In the genomic region with DNA sequence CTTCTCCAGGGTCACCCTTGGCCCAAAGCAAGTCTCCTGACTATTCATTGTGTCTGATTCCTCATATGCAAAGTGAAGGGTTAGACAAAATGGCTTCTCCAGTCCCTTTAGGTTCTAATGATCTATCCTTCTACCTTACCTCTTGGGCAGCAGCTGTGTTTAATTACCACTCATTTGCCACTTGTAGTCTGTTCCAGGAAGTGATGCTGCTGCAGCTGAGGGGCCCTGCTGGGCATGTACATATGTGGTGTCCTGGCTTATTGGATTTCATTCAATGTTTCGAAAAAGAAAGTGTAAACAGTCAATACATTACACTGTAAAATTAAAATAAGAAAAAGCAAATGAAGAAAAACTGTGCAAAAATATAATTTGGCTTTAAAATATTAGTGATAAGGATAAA, we compare ENCODE assay signal across 12 cellular contexts. TPM values are rescaled to one million over a fixed set of nuclear protein-coding genes. Genes with fewer than 3 reads are reported as not detected.
DNase-seq lines count a peak whose midpoint lies in the region; ATAC-seq, FAIRE-seq and TF ChIP-seq lines count a peak whose summit lies in the region.
"Had no signal": no experiment of that assay in that cellular context is flagged by ENCODE, and none has a peak within 500 bp of the region (broad histone marks: within the 10 kb centered on the region; RNA-seq: fewer than 3 reads in every experiment).

No MANE protein-coding gene starts in this region.

- H3K27me3 ChIP-seq in endothelial cell of umbilical vein (ENCODE audit: control insufficient read depth in 2 of 2, insufficient read depth in 2 of 2, low read length in 2 of 2) = no peaks in the 10 kb centered on the region
- H3K27me3 ChIP-seq in effector memory CD4-positive, alpha-beta T cell (replicated peaks; ENCODE audit: control insufficient read depth, insufficient read depth, low read length, poor library complexity, severe bottlenecking) = no peaks in the 10 kb centered on the region

- intact Hi-C loops in endothelial cell of umbilical vein (cut with micrococcal nuclease) = no loop called here

- no peaks in the 10 kb centered on the region for H3K4me1 ChIP-seq in endothelial cell of umbilical vein (ENCODE audit: control insufficient read depth, extremely low read depth, insufficient read depth, low read length)
- H3K4me1 ChIP-seq in effector memory CD4-positive, alpha-beta T cell (ENCODE audit: control insufficient read depth, insufficient read depth, low read length, poor library complexity, severe bottlenecking) = no peaks in the 10 kb centered on the region
- H3K4me1 ChIP-seq: prostate gland had no signal

- DNase-seq in LHCN-M2 (ENCODE audit: low read depth) (peak; percentile 77), NCI-H345 treated with DMSO at 0.1 percent for 48 hours (lab: John Stamatoyannopoulos, UW; ENCODE audit: unreplicated experiment) (peak; percentile 94), endothelial cell of umbilical vein (ENCODE audit: low read depth, low spot score) (no peak), coronary artery (ENCODE audit: low spot score) (no peak), UCSD-AML1 (lab: John Stamatoyannopoulos, UW; ENCODE audit: unreplicated experiment) (no peak), SIG-M5 treated with dmso at 0.1 percent for 504 hours (lab: John Stamatoyannopoulos, UW; ENCODE audit: unreplicated experiment) (no peak)
- DNase-seq in effector memory CD4-positive, alpha-beta T cell = no peak
- DNase-seq: activated naive CD8-positive, alpha-beta T cell treated with anti-CD3 and anti-CD28 coated beads, Interleukin-2, amount 10 ng/mL, durations not matched to agents 7 days and 5 days; MV-4-11; substantia nigra had no signal

- no peaks in the 10 kb centered on the region for H3K36me3 ChIP-seq in endothelial cell of umbilical vein (ENCODE audit: control insufficient read depth in 2 of 2, extremely low read depth in 1 of 2, insufficient read depth in 2 of 2, low read length in 2 of 2)
- H3K36me3 ChIP-seq in effector memory CD4-positive, alpha-beta T cell (ENCODE audit: control insufficient read depth, insufficient read depth, low read length) = no peaks in the 10 kb centered on the region
- H3K36me3 ChIP-seq: prostate gland had no signal

- dilution Hi-C loops in endothelial cell of umbilical vein (cut with MboI; ENCODE audit: extremely low pct_ligation_motif_present, low sequenced_read_pairs) = no loop called here

- no peak for TF ChIP-seq POLR2A in endothelial cell of umbilical vein (IDR thresholded peaks at IDR 0.05; ENCODE audit: low read depth, low read length)

- H3K79me2 ChIP-seq in endothelial cell of umbilical vein (ENCODE audit: control insufficient read depth, insufficient read depth, low read length) = no peaks in the 10 kb centered on the region

- H3K9ac ChIP-seq in endothelial cell of umbilical vein (replicated peaks; ENCODE audit: extremely low read depth, insufficient read depth, low read length) = no peak overlapping the region

- H3K9me3 ChIP-seq in endothelial cell of umbilical vein (replicated peaks; ENCODE audit: control insufficient read depth, insufficient read depth, low read length) = no peaks in the 10 kb centered on the region
- H3K9me3 ChIP-seq in effector memory CD4-positive, alpha-beta T cell (ENCODE audit: control insufficient read depth, low read length) = no peaks in the 10 kb centered on the region
- H3K9me3 ChIP-seq: prostate gland had no signal

- FAIRE-seq in endothelial cell of umbilical vein (lab: Jason Lieb, UNC) = no peak

- peak; percentile 65 for ATAC-seq in GM18498 (IDR thresholded peaks at IDR 0.05; ENCODE audit: unreplicated experiment)

- BruUV-seq in endothelial cell of umbilical vein (replicated peaks; lab: Mats Ljungman, UMichigan) = no TSS peak

- POLR2A ChIA-PET in endothelial cell of umbilical vein (lab: Charles Lee) = no interaction called here

- H3K9me1 ChIP-seq in endothelial cell of umbilical vein (replicated peaks; ENCODE audit: control insufficient read depth, extremely low read depth, insufficient read depth, low read length) = no peaks in the 10 kb centered on the region

- no peak overlapping the region for H3K4me2 ChIP-seq in endothelial cell of umbilical vein (ENCODE audit: insufficient read depth, low read length)

- CTCF ChIA-PET in endothelial cell of umbilical vein (lab: Charles Lee) = interaction anchor here (1.3 to 1.4 kb wide), 2 partner anchors 16 to 19 kb away, joined by 3 to 9 read pairs; no protein-coding TSS in a partner anchor

- TF ChIP-seq CTCF in endothelial cell of umbilical vein (IDR thresholded peaks at IDR 0.05; ENCODE audit: extremely low read depth in 1 of 2, insufficient read depth in 1 of 2, low read depth in 1 of 2, low read length in 2 of 2) (no peak), coronary artery (IDR thresholded peaks at IDR 0.05) (no peak)

- H3K27ac ChIP-seq in endothelial cell of umbilical vein (ENCODE audit: insufficient read depth, low read depth, low read length) (no peak overlapping the region), coronary artery (no peak overlapping the region)
- H3K27ac ChIP-seq in effector memory CD4-positive, alpha-beta T cell (ENCODE audit: insufficient read depth, low read length, poor library complexity, severe bottlenecking) = no peak overlapping the region
- H3K27ac ChIP-seq: prostate gland had no signal

- no peak overlapping the region for H3K4me3 ChIP-seq in endothelial cell of umbilical vein (replicated peaks in 1 of 3; ENCODE audit: insufficient read depth in 1 of 3, low read depth in 1 of 3, low read length in 3 of 3)
- no peak overlapping the region for H3K4me3 ChIP-seq in effector memory CD4-positive, alpha-beta T cell (ENCODE audit: insufficient read depth, low read depth, low read length, poor library complexity, severe bottlenecking)
- no peak overlapping the region for H3K4me3 ChIP-seq in coronary artery
- H3K4me3 ChIP-seq: prostate gland had no signal

- H2AFZ ChIP-seq in endothelial cell of umbilical vein (ENCODE audit: low read depth, low read length) = peak overlapping the region; percentile 19

- H4K20me1 ChIP-seq in endothelial cell of umbilical vein (replicated peaks; ENCODE audit: control insufficient read depth, extremely low read depth, insufficient read depth, low read length) = no peaks in the 10 kb centered on the region

TF ChIP-seq in endothelial cell of umbilical vein, 7 proteins besides CTCF, POLR2A, EP300 and RAD21:
- TF ChIP-seq EZH2 (IDR thresholded peaks at IDR 0.05; ENCODE audit: borderline replicate concordance, low read depth, low read length, severe bottlenecking) (no peak), MYC (IDR thresholded peaks at IDR 0.05; ENCODE audit: low read depth, low read length) (no peak), FOS (IDR thresholded peaks at IDR 0.05; ENCODE audit: borderline replicate concordance, insufficient read depth, low read length) (no peak), GATA2 (IDR thresholded peaks at IDR 0.05; ENCODE audit: insufficient read depth, insufficient read length, low read depth, low read length) (no peak), JUN (IDR thresholded peaks at IDR 0.05; ENCODE audit: borderline replicate concordance, insufficient read depth, insufficient read length, low read depth) (no peak), POLR2AphosphoS5 (IDR thresholded peaks at IDR 0.05; ENCODE audit: insufficient read depth, low read depth, low read length) (no peak)
- TF ChIP-seq, protein P1, sequence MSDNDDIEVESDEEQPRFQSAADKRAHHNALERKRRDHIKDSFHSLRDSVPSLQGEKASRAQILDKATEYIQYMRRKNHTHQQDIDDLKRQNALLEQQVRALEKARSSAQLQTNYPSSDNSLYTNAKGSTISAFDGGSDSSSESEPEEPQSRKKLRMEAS (IDR thresholded peaks at IDR 0.05; ENCODE audit: insufficient read depth, insufficient read length) = no peak
TF ChIP-seq in endothelial cell of umbilical vein: peak in this region for 0.

RNA-seq across cellular contexts. Expression of a gene that starts 36.6 kb away (rescaled TPM):
- 0.40 and 1.0 TPM in 2 replicates for total RNA-seq in LHCN-M2 (2014; rRNA removed)
- polyA plus RNA-seq in LHCN-M2 (2012) = 1.3 TPM
- total RNA-seq in endothelial cell of umbilical vein = 0.69 TPM in 1 of 2 replicates, not detected in the other
- 0.05 and 0.07 TPM in 2 replicates for polyA plus RNA-seq in endothelial cell of umbilical vein
- polyA plus RNA-seq in endothelial cell of umbilical vein (2011; cell fraction: cytosol; rRNA removed) = 0.04 and 0.08 TPM in 2 replicates
- 0.01 and 0.05 TPM in 2 replicates for polyA plus RNA-seq in endothelial cell of umbilical vein (2011; cell fraction: nucleus; rRNA removed)
- polyA plus RNA-seq in endothelial cell of umbilical vein (2012) = 0.15 TPM in 1 of 2 replicates, not detected in the other
- 0.13 TPM in 1 of 2 replicates, not detected in the other for polyA minus RNA-seq in endothelial cell of umbilical vein
- not detected for polyA minus RNA-seq in endothelial cell of umbilical vein (2011; cell fraction: cytosol; rRNA and poly(A)+ RNA removed)
- 0.19 TPM in 1 of 2 replicates, not detected in the other for polyA minus RNA-seq in endothelial cell of umbilical vein (2011; cell fraction: nucleus; rRNA and poly(A)+ RNA removed)

Comparison
In these comparisons a context has a peak if more than half of its experiments do, and no peak if none do; other contexts are left out.
1. DNase-seq: peak in LHCN-M2 (single experiment) and NCI-H345 treated with DMSO at 0.1 percent for 48 hours (single experiment); none in endothelial cell of umbilical vein (single experiment), effector memory CD4-positive, alpha-beta T cell (0 of 3), coronary artery (single experiment), UCSD-AML1 (single experiment) and SIG-M5 treated with dmso at 0.1 percent for 504 hours (single experiment).